24 cellular contexts compared by ENCODE assay signal in genomic region chr6:16370943-16371342, GRCh38.
DNase-seq lines count a peak whose midpoint lies in the region; ATAC-seq, FAIRE-seq and TF ChIP-seq lines count a peak whose summit lies in the region.
"Had no signal": no experiment of that assay in that cellular context is flagged by ENCODE, and none has a peak within 500 bp of the region (broad histone marks: within the 10 kb centered on the region; RNA-seq: fewer than 3 reads in every experiment).

No MANE protein-coding gene starts in this region.

- TF ChIP-seq EP300 in HepG2 (IDR thresholded peaks at IDR 0.05; ENCODE audit: low read depth in 2 of 2, low read length in 2 of 2) = no peak
- no peak for TF ChIP-seq EP300 in HepG2 (CRISPR knock-in tag; IDR thresholded peaks at IDR 0.05; ENCODE audit: borderline replicate concordance)

- H3K9me3 ChIP-seq in DOHH2 (ENCODE audit: control insufficient read depth, insufficient read depth, low read length) = peaks cover 4% of the 10 kb centered on the region; the same call in 1 of the 2 replicates
- H3K9me3 ChIP-seq in SU-DHL-6 (ENCODE audit: insufficient read depth, low read length) = no peaks in the 10 kb centered on the region
- H3K9me3 ChIP-seq in HepG2 (ENCODE audit: low read length) = no peaks in the 10 kb centered on the region
- H3K9me3 ChIP-seq: BE2C, HAP-1 had no signal

- FAIRE-seq in endometrium (lab: Jason Lieb, UNC) = peak; percentile 23
- FAIRE-seq in HepG2 (lab: Jason Lieb, UNC) = no peak
- FAIRE-seq: G401.6 had no signal

- H3K79me2 ChIP-seq in DOHH2 (ENCODE audit: control insufficient read depth, low read length) = peaks cover 3% of the 10 kb centered on the region
- no peaks in the 10 kb centered on the region for H3K79me2 ChIP-seq in SU-DHL-6 (ENCODE audit: insufficient read depth, low read length)
- H3K79me2 ChIP-seq in HepG2 (ENCODE audit: insufficient read depth, low read length) = no peaks in the 10 kb centered on the region

- TF ChIP-seq POLR2A in HepG2 (IDR thresholded peaks at IDR 0.05; ENCODE audit: insufficient read depth in 1 of 2, low read depth in 2 of 2, low read length in 2 of 2) = no peak

- in situ Hi-C loops in HepG2 (cut with HindIII; ENCODE audit: extremely low pct_ligation_motif_present, low pct_unique_long_range_greater_than_20kb) = no loop called here

- no peaks in the 10 kb centered on the region for H3K27me3 ChIP-seq in DOHH2 (ENCODE audit: control insufficient read depth, low read length)
- no peaks in the 10 kb centered on the region for H3K27me3 ChIP-seq in SU-DHL-6 (ENCODE audit: low read length)
- no peaks in the 10 kb centered on the region for H3K27me3 ChIP-seq in HepG2 (ENCODE audit: control insufficient read depth in 1 of 2, insufficient read depth in 2 of 2, low read length in 2 of 2)
- H3K27me3 ChIP-seq: BE2C had no signal

- ATAC-seq in GM18867 (IDR thresholded peaks at IDR 0.05; ENCODE audit: unreplicated experiment) (peak; percentile 53), HepG2 (no peak), GM21786 (IDR thresholded peaks at IDR 0.05; ENCODE audit: unreplicated experiment) (no peak), HG02798 (IDR thresholded peaks at IDR 0.05; ENCODE audit: poor library complexity, unreplicated experiment) (no peak)

- DNase-seq in NCI-H345 (lab: John Stamatoyannopoulos, UW) (no peak), HepG2 (ENCODE audit: low spot score) (no peak)
- DNase-seq: 8988T; BE2C; C1 segment of cervical spinal cord; CD4-positive, CD25-positive, alpha-beta regulatory T cell; CD8-positive, alpha-beta memory T cell; COR-L47; DMS 273 treated with DMSO at 0.1 percent for 48 hours; DMS53; DND-41; GM23248; IMR-90; Kasumi-1; KBM-7 had no signal

- BruUV-seq in HepG2 (replicated peaks; lab: Mats Ljungman, UMichigan) = no TSS peak

- H4K20me1 ChIP-seq in DOHH2 (ENCODE audit: control insufficient read depth, insufficient read depth, low read depth, low read length) = no peaks in the 10 kb centered on the region
- no peaks in the 10 kb centered on the region for H4K20me1 ChIP-seq in SU-DHL-6 (ENCODE audit: low read depth, low read length)
- no peaks in the 10 kb centered on the region for H4K20me1 ChIP-seq in HepG2 (ENCODE audit: insufficient read depth, low read length)

- H3K4me3 ChIP-seq in DOHH2 (ENCODE audit: low read length) (peak overlapping the region; percentile 61), SU-DHL-6 (ENCODE audit: insufficient read depth, low read length, poor library complexity, severe bottlenecking) (no peak overlapping the region), HepG2 (replicated peaks in 1 of 3; ENCODE audit: insufficient read depth in 1 of 3, low read depth in 2 of 3, low read length in 3 of 3) (no peak overlapping the region)
- H3K4me3 ChIP-seq: GM23248, HAP-1 had no signal

- H2AFZ ChIP-seq in SU-DHL-6 (ENCODE audit: low read depth, low read length, severe bottlenecking) = no peak overlapping the region
- H2AFZ ChIP-seq in HepG2 (ENCODE audit: low read length) = no peak overlapping the region
- H2AFZ ChIP-seq: GM23248 had no signal

- peak overlapping the region; percentile 88 for H3K4me2 ChIP-seq in DOHH2 (ENCODE audit: low read length)
- peak overlapping the region; percentile 17 for H3K4me2 ChIP-seq in SU-DHL-6 (ENCODE audit: low read depth, low read length, poor library complexity, severe bottlenecking)
- H3K4me2 ChIP-seq in HepG2 (ENCODE audit: low read depth, low read length) = no peak overlapping the region

- no peak for TF ChIP-seq RAD21 in HepG2 (CRISPR knock-in tag; IDR thresholded peaks at IDR 0.05)

- H3K36me3 ChIP-seq in DOHH2 (ENCODE audit: control insufficient read depth, low read length) (peaks cover 3% of the 10 kb centered on the region), SU-DHL-6 (ENCODE audit: low read length) (no peaks in the 10 kb centered on the region), HepG2 (replicated peaks in 1 of 2; ENCODE audit: control insufficient read depth in 1 of 2, insufficient read depth in 2 of 2, low read length in 2 of 2) (no peaks in the 10 kb centered on the region; a peak in 2 of 5 replicates)
- H3K36me3 ChIP-seq: BE2C, HAP-1 had no signal

- intact Hi-C loops in HepG2 (cut with micrococcal nuclease; ENCODE audit: unreplicated experiment) = no loop called here

- 0 out of 2 replicates have a peak, but pooled peaks cover 8% of the 10 kb centered on the region for H3F3A ChIP-seq in DOHH2 (ENCODE audit: control insufficient read depth, insufficient read depth)
- no peaks in the 10 kb centered on the region for H3F3A ChIP-seq in SU-DHL-6 (ENCODE audit: insufficient read depth)

- H3K4me1 ChIP-seq in DOHH2 (ENCODE audit: control insufficient read depth, low read length) (peaks cover 95% of the 10 kb centered on the region), HepG2 (ENCODE audit: insufficient read depth, low read length) (no peaks in the 10 kb centered on the region)
- H3K4me1 ChIP-seq: HAP-1 had no signal

- H3K9ac ChIP-seq in SU-DHL-6 (ENCODE audit: low read length) = no peak overlapping the region
- H3K9ac ChIP-seq in HepG2 (ENCODE audit: insufficient read depth, low read depth, low read length) = no peak overlapping the region
- H3K9ac ChIP-seq: GM23248 had no signal

- H3K27ac ChIP-seq in DOHH2 (ENCODE audit: low read depth, low read length) = peak overlapping the region; percentile 85
- H3K27ac ChIP-seq in SU-DHL-6 (ENCODE audit: low read depth, low read length) = 0 out of 2 replicates have a peak overlapping the region, but pooled peaks have one; percentile 8
- no peak overlapping the region for H3K27ac ChIP-seq in HepG2 (ENCODE audit: extremely low read length, insufficient read depth, low read length)
- H3K27ac ChIP-seq: GM23248, HL-60 had no signal

- POLR2A ChIA-PET in HepG2 (lab: Yijun Ruan, JAX) = no interaction called here

- CTCF ChIA-PET in HepG2 (lab: Yijun Ruan, JAX; ENCODE audit: low intra/inter-chr PET ratio, low total read pairs) = no interaction called here

- H3K9me2 ChIP-seq in DOHH2 (replicated peaks; ENCODE audit: control insufficient read depth, low read length) (no peaks in the 10 kb centered on the region), SU-DHL-6 (replicated peaks; ENCODE audit: insufficient read depth, low read length) (no peaks in the 10 kb centered on the region)

- TF ChIP-seq CTCF in DOHH2 (IDR thresholded peaks at IDR 0.05; ENCODE audit: low read depth, low read length, poor library complexity, severe bottlenecking) (no peak), SU-DHL-6 (IDR thresholded peaks at IDR 0.05; ENCODE audit: insufficient read depth, low read length, poor library complexity, severe bottlenecking) (no peak), HepG2 (CRISPR knock-in tag; IDR thresholded peaks at IDR 0.05) (no peak)

- WGBS in HepG2 (ENCODE audit: low lambda C conversion rate) = 98% methylated on average over 2 of the region's 2 CpGs

TF ChIP-seq in HepG2, 621 proteins besides CTCF, POLR2A, EP300 and RAD21 (continues in another document):
- TF ChIP-seq MTA3 (CRISPR knock-in tag; IDR thresholded peaks at IDR 0.05) (no peak), ZNF781 (CRISPR knock-in tag; IDR thresholded peaks at IDR 0.05; ENCODE audit: borderline replicate concordance, not compliant biosample characterization) (no peak), SAFB2 (CRISPR knock-in tag; IDR thresholded peaks at IDR 0.05; ENCODE audit: borderline replicate concordance, low read depth) (no peak), PRDM4 (CRISPR knock-in tag; IDR thresholded peaks at IDR 0.05; ENCODE audit: borderline replicate concordance) (no peak), RBAK (CRISPR knock-in tag; IDR thresholded peaks at IDR 0.05) (no peak), TCF7 (IDR thresholded peaks at IDR 0.05; ENCODE audit: low read depth) (no peak), CEBPG (CRISPR knock-in tag; IDR thresholded peaks at IDR 0.05) (no peak), REXO4 (CRISPR knock-in tag; IDR thresholded peaks at IDR 0.05; ENCODE audit: borderline replicate concordance) (no peak), ZFAT (CRISPR knock-in tag; conservative IDR thresholded peaks at IDR 0.05) (no peak), GPN1 (CRISPR knock-in tag; IDR thresholded peaks at IDR 0.05; ENCODE audit: borderline replicate concordance) (no peak), MAF1 (CRISPR knock-in tag; IDR thresholded peaks at IDR 0.05; ENCODE audit: borderline replicate concordance) (no peak), ZNF660 (CRISPR knock-in tag; IDR thresholded peaks at IDR 0.05; ENCODE audit: borderline replicate concordance, low read depth) (no peak)
